ENCODE assay signal across 8 cellular contexts in genomic region chr17:33269337-33270060, GRCh38. TPM values are rescaled to one million over a fixed set of nuclear protein-coding genes. Genes with fewer than 3 reads are reported as not detected.
"Had no signal": no experiment of that assay in that cellular context is flagged by ENCODE, and none has a peak within 500 bp of the region (broad histone marks: within the 10 kb centered on the region; RNA-seq: fewer than 3 reads in every experiment).

No MANE protein-coding gene starts in this region.

- H3K4me3 ChIP-seq: GM23338 had no signal

- H3K27ac ChIP-seq: KMS-11 had no signal

- H3K9ac ChIP-seq: KMS-11 had no signal

- DNase-seq: H9, HCEC 1CT, HFFc6, Karpas-422, KBM-7 had no signal

RNA-seq across cellular contexts. Expression of gene ASIC2, which starts 23.6 kb away (rescaled TPM):
- total RNA-seq: HFFc6, HT-29 had no signal
